Comparison of ENCODE assay signal across 8 cellular contexts in genomic region chr5:141349917-141350619, GRCh38. TPM values are rescaled to one million over a fixed set of nuclear protein-coding genes. Genes with fewer than 3 reads are reported as not detected.
A peak's percentile ranks its signal among the peaks of the same experiment; 100 is the strongest.
DNase-seq lines count a peak whose midpoint lies in the region; ATAC-seq and TF ChIP-seq lines count a peak whose summit lies in the region.

PCDHGB1 (plus strand) TSS chr5:141350099; CDS start chr5:141350261, 162 bp downstream.

- WGBS in mesenchymal stem cell = 67% methylated on average over 29 of the region's 29 CpGs

- no peak within 1 kb of the TSS for H4K91ac ChIP-seq in mesenchymal stem cell (ENCODE audit: low read length)

- H3K4me1 ChIP-seq in mesenchymal stem cell (ENCODE audit: control insufficient read depth, insufficient read depth, low read depth, low read length) = peaks cover 1% of the 10 kb centered on the region

- H3K4ac ChIP-seq in mesenchymal stem cell (ENCODE audit: low read depth in 1 of 2, low read length in 2 of 2) = no peak within 1 kb of the TSS

- H2BK15ac ChIP-seq in mesenchymal stem cell (ENCODE audit: low read depth, poor library complexity, severe bottlenecking) = no peak within 1 kb of the TSS

- no peak within 1 kb of the TSS for H3K9ac ChIP-seq in mesenchymal stem cell (ENCODE audit: low read length)

- H3K23ac ChIP-seq in mesenchymal stem cell (ENCODE audit: low read length in 2 of 2) = no peak within 1 kb of the TSS

- no peak within 1 kb of the TSS for H3K4me2 ChIP-seq in mesenchymal stem cell (ENCODE audit: low read length, poor library complexity, severe bottlenecking)

- H3K27me3 ChIP-seq in mesenchymal stem cell (ENCODE audit: control insufficient read depth in 1 of 2, insufficient read depth in 1 of 2, low read length in 2 of 2) = no peaks in the 10 kb centered on the region

- no peak within 1 kb of the TSS for H2BK5ac ChIP-seq in mesenchymal stem cell (ENCODE audit: low read depth, low read length, poor library complexity, severe bottlenecking)

- no peak within 1 kb of the TSS for H2BK12ac ChIP-seq in mesenchymal stem cell (ENCODE audit: low read length in 2 of 2)

- H3K14ac ChIP-seq in mesenchymal stem cell (ENCODE audit: low read length in 2 of 2) = no peak within 1 kb of the TSS

- no peak within 1 kb of the TSS for H4K8ac ChIP-seq in mesenchymal stem cell (ENCODE audit: low read length)

- no peak within 1 kb of the TSS for H2BK120ac ChIP-seq in mesenchymal stem cell (ENCODE audit: low read depth, low read length)

- H2AFZ ChIP-seq in mesenchymal stem cell (ENCODE audit: low read depth, low read length) = no peak within 1 kb of the TSS

- no peak within 1 kb of the TSS for H2AK5ac ChIP-seq in mesenchymal stem cell (ENCODE audit: low read length, severe bottlenecking)

- ATAC-seq in HG03280 (IDR thresholded peaks at IDR 0.05; ENCODE audit: unreplicated experiment) (peak; percentile 51), HG03565 (IDR thresholded peaks at IDR 0.05; ENCODE audit: unreplicated experiment) (no peak)

- DNase-seq in SIG-M5 treated with dmso at 0.1 percent for 504 hours (lab: John Stamatoyannopoulos, UW; ENCODE audit: unreplicated experiment) (peak; percentile 45), SIG-M5 (lab: John Stamatoyannopoulos, UW) (no peak), RKO (ENCODE audit: low spot score) (peak; percentile 84), coronary artery (ENCODE audit: low spot score) (no peak), mesenchymal stem cell (peak; percentile 15), epidermal melanocyte (ENCODE audit: insufficient read length, low spot score) (no peak)

- no peak for TF ChIP-seq CTCF in coronary artery (IDR thresholded peaks at IDR 0.05)

- H3K4me3 ChIP-seq in coronary artery (peak within 1 kb of the TSS; percentile 28), mesenchymal stem cell (ENCODE audit: insufficient read depth in 1 of 2, low read depth in 1 of 2, low read length in 2 of 2) (peak within 1 kb of the TSS in 1 of 2 experiments; percentile 50)

- no peaks in the 10 kb centered on the region for H3K36me3 ChIP-seq in mesenchymal stem cell (ENCODE audit: control insufficient read depth in 1 of 2, insufficient read depth in 2 of 2, low read depth in 1 of 2, low read length in 2 of 2)

- H3K9me3 ChIP-seq in mesenchymal stem cell (ENCODE audit: control insufficient read depth, low read length) = peaks cover 53% of the 10 kb centered on the region

- H3K27ac ChIP-seq in coronary artery (no peak within 1 kb of the TSS), mesenchymal stem cell (ENCODE audit: low read length, poor library complexity, severe bottlenecking) (no peak within 1 kb of the TSS)

- no peaks in the 10 kb centered on the region for H3K79me1 ChIP-seq in mesenchymal stem cell (replicated peaks; ENCODE audit: low read length, poor library complexity, severe bottlenecking)

- no peak within 1 kb of the TSS for H3K18ac ChIP-seq in mesenchymal stem cell (ENCODE audit: low read depth in 1 of 2, low read length in 2 of 2)

RNA-seq across cellular contexts. Expression of gene PCDHGB1, which starts in this region (rescaled TPM):
- 1.0 TPM for polyA plus RNA-seq in mesenchymal stem cell (2013, experiment 1 of 2)
- 0.85 TPM for polyA plus RNA-seq in mesenchymal stem cell (2013, experiment 2 of 2)

Comparison
In these comparisons a context has a peak if more than half of its experiments do, and no peak if none do; other contexts are left out.
1. DNase-seq: peak in SIG-M5 treated with dmso at 0.1 percent for 504 hours (single experiment), RKO (single experiment) and mesenchymal stem cell (single experiment); none in SIG-M5 (single experiment), coronary artery (single experiment) and epidermal melanocyte (single experiment).